ENCODE assay signal across 27 cellular contexts in the genomic region with DNA sequence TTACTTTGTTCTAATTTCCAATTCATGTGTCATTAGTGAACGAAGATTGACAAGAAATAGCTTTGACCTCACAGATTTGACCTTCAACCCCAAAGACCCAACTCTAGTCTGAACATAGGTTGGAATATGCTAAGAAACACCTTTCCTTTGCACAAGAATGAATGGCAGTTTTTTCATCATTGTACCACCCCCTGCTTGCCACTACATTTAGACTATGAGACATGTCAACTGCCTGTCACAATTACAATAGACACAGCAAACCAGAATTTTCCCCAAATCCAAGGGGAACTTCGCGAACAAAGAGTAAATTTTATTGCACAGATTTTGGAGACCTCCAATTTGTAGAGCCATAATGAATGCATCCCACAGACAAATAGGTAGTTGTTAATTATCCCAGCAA.
"Had no signal": no experiment of that assay in that cellular context is flagged by ENCODE, and none has a peak within 500 bp of the region (broad histone marks: within the 10 kb centered on the region; RNA-seq: fewer than 3 reads in every experiment).

No MANE protein-coding gene starts in this region.

- DNase-seq: naive thymus-derived CD8-positive, alpha-beta T cell; nephron progenitor cell; occipital lobe; ovary; posterior cingulate gyrus; psoas muscle; right cardiac atrium; right lobe of liver; sigmoid colon; stimulated activated CD4-positive, alpha-beta T cell treated with anti-CD3 and anti-CD28 coated beads, Interleukin-15, amount 100 ng/mL, for 24 hours; stimulated activated CD4-positive, alpha-beta T cell treated with anti-CD3 and anti-CD28 coated beads, Interleukin-2, amount 100 ng/mL, for 24 hours; stimulated activated CD4-positive, alpha-beta T cell treated with anti-CD3 and anti-CD28 coated beads, Interleukin-2, amount 100 ng/mL, for 48 hours; stimulated activated CD4-positive, alpha-beta T cell treated with anti-CD3 and anti-CD28 coated beads, Interleukin-4, amount 100 ng/mL, for 24 hours; stimulated activated naive B cell treated with anti-CD40 and anti-IgM and Interleukin-4, amounts not matched to agents 10 μg/mL and 1 μg/mL and 100 μg/mL, for 72 hours; stimulated activated naive CD4-positive, alpha-beta T cell treated with Interleukin-2 at 50 U/mL for 16 hours; stomach; thyroid gland; trophoblast cell; upper lobe of left lung had no signal

- H3K27ac Mint-ChIP-seq: naive thymus-derived CD8-positive, alpha-beta T cell; natural killer cell treated with Interleukin-12 subunit alpha and Interleukin-12 subunit beta and Interleukin-15 and Interleukin-18, amount 100 ng/mL, for 72 hours; nephron progenitor cell; progenitor cell of endocrine pancreas; stimulated activated effector memory CD8-positive, alpha-beta T cell treated with anti-CD3 and anti-CD28 coated beads, Interleukin-12 subunit alpha, Interleukin-12 subunit beta, amount 100 ng/mL, for 72 hours; stimulated activated naive B cell treated with anti-CD40 and anti-IgM and Interleukin-4, amounts not matched to agents 10 μg/mL and 1 μg/mL and 100 μg/mL, for 72 hours; stimulated activated naive CD8-positive, alpha-beta T cell treated with anti-CD3 and anti-CD28 coated beads, Interleukin-15, Interleukin-2, amounts not matched to agents 100 ng/mL and 50 ng/mL, for 24 hours had no signal

- H3K27ac ChIP-seq: ovary, parathyroid adenoma, psoas muscle, right lobe of liver, sigmoid colon, stomach, thoracic aorta, thyroid gland, tibial nerve, upper lobe of left lung, vagina had no signal

- H3K4me3 ChIP-seq: ovary, psoas muscle, right lobe of liver, sigmoid colon, stomach, thoracic aorta, thyroid gland, tibial nerve, upper lobe of left lung, vagina had no signal

- H3K9me3 ChIP-seq: ovary, psoas muscle, right lobe of liver, sigmoid colon, stomach, thoracic aorta, thyroid gland, tibial nerve, upper lobe of left lung, vagina had no signal

- H3K27me3 ChIP-seq: ovary, right lobe of liver, sigmoid colon, stomach, thyroid gland, tibial nerve, upper lobe of left lung, vagina had no signal

- H3K4me1 Mint-ChIP-seq: naive thymus-derived CD8-positive, alpha-beta T cell; stimulated activated effector memory CD8-positive, alpha-beta T cell treated with anti-CD3 and anti-CD28 coated beads, Interleukin-12 subunit alpha, Interleukin-12 subunit beta, amount 100 ng/mL, for 72 hours; stimulated activated naive B cell treated with anti-CD40 and anti-IgM and Interleukin-4, amounts not matched to agents 10 μg/mL and 1 μg/mL and 100 μg/mL, for 72 hours had no signal

- H3K27me3 Mint-ChIP-seq: naive thymus-derived CD8-positive, alpha-beta T cell; natural killer cell treated with Interleukin-12 subunit alpha and Interleukin-12 subunit beta and Interleukin-15 and Interleukin-18, amount 100 ng/mL, for 72 hours; progenitor cell of endocrine pancreas; stimulated activated naive B cell treated with anti-CD40 and anti-IgM and Interleukin-4, amounts not matched to agents 10 μg/mL and 1 μg/mL and 100 μg/mL, for 72 hours; stimulated activated naive CD8-positive, alpha-beta T cell treated with anti-CD3 and anti-CD28 coated beads, Interleukin-15, Interleukin-2, amounts not matched to agents 100 ng/mL and 50 ng/mL, for 24 hours had no signal

- H3K36me3 Mint-ChIP-seq: naive thymus-derived CD8-positive, alpha-beta T cell; stimulated activated effector memory CD8-positive, alpha-beta T cell treated with anti-CD3 and anti-CD28 coated beads, Interleukin-12 subunit alpha, Interleukin-12 subunit beta, amount 100 ng/mL, for 72 hours; stimulated activated naive B cell treated with anti-CD40 and anti-IgM and Interleukin-4, amounts not matched to agents 10 μg/mL and 1 μg/mL and 100 μg/mL, for 72 hours had no signal

- H3K36me3 ChIP-seq: ovary, right lobe of liver, sigmoid colon, stomach, thoracic aorta, thyroid gland, tibial nerve, upper lobe of left lung, vagina had no signal

- H2AFZ ChIP-seq: parathyroid adenoma had no signal

- H3K9ac ChIP-seq: parathyroid adenoma had no signal

- H3K9me3 Mint-ChIP-seq: nephron progenitor cell; stimulated activated naive B cell treated with anti-CD40 and anti-IgM and Interleukin-4, amounts not matched to agents 10 μg/mL and 1 μg/mL and 100 μg/mL, for 72 hours had no signal

- ATAC-seq: naive thymus-derived CD8-positive, alpha-beta T cell; natural killer cell treated with Interleukin-12 subunit alpha and Interleukin-12 subunit beta and Interleukin-15 and Interleukin-18, amount 100 ng/mL, for 72 hours; psoas muscle; right cardiac atrium; right lobe of liver; stimulated activated effector memory CD8-positive, alpha-beta T cell treated with anti-CD3 and anti-CD28 coated beads, Interleukin-12 subunit alpha, Interleukin-12 subunit beta, amount 100 ng/mL, for 72 hours; stimulated activated naive B cell treated with anti-CD40 and anti-IgM and Interleukin-4, amounts not matched to agents 10 μg/mL and 1 μg/mL and 100 μg/mL, for 72 hours had no signal

- H3K4me1 ChIP-seq: parathyroid adenoma, psoas muscle, right lobe of liver, sigmoid colon, stomach, thyroid gland, tibial nerve, upper lobe of left lung, vagina had no signal

- H3K4me3 Mint-ChIP-seq: naive thymus-derived CD8-positive, alpha-beta T cell; natural killer cell treated with Interleukin-12 subunit alpha and Interleukin-12 subunit beta and Interleukin-15 and Interleukin-18, amount 100 ng/mL, for 72 hours; nephron progenitor cell; stimulated activated effector memory CD8-positive, alpha-beta T cell treated with anti-CD3 and anti-CD28 coated beads, Interleukin-12 subunit alpha, Interleukin-12 subunit beta, amount 100 ng/mL, for 72 hours; stimulated activated naive B cell treated with anti-CD40 and anti-IgM and Interleukin-4, amounts not matched to agents 10 μg/mL and 1 μg/mL and 100 μg/mL, for 72 hours; stimulated activated naive CD8-positive, alpha-beta T cell treated with anti-CD3 and anti-CD28 coated beads, Interleukin-15, Interleukin-2, amounts not matched to agents 100 ng/mL and 50 ng/mL, for 24 hours had no signal

- H3K79me2 ChIP-seq: parathyroid adenoma had no signal
